Comparison of ENCODE assay signal across 7 cellular contexts in the genomic region with DNA sequence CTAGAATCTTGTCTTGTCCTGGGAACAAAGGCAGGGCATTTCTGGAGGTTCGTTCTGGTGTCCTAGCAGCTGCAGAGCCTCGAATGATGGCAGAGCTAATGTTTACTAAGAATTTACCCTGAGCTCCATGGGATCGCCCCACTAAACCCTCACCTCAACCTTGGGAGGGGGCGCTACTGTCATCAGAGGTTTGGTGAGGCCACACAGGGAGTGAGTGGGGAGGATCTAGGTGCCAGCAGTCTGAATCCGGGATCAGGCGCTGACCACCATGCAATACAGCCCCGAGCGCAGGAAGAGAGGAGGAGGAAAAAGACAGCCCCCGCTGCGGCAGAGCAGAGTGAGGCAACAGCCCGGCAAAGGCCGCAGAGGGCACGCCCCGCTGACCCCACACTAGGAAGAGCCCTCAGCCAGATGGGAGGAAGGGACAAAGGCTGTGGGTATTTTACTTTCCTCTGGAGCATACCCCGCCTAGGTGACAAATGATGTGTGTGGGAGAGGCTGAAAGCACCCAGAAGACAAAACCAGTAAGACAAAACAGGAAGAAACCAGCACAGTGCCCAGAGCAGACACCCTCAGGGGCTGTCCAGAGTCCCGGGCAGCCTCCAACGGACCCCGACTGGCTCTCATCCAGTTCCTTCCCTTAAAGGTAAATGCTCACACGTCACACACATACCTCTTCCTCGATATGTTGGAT.
DNase-seq lines count a peak whose midpoint lies in the region; ATAC-seq and TF ChIP-seq lines count a peak whose summit lies in the region.

No MANE protein-coding gene starts in this region.

- H3K4me1 Mint-ChIP-seq in brain (peaks cover 62% of the 10 kb centered on the region), nephron progenitor cell (peaks cover 60% of the 10 kb centered on the region)

- H3K27ac Mint-ChIP-seq in brain (peak overlapping the region; percentile 65 to 98 (median 74)), nephron progenitor cell (peak overlapping the region; percentile 74)

- TF ChIP-seq CTCF in brain (conservative IDR thresholded peaks at IDR 0.05), result no peak
- no peak for TF ChIP-seq CTCF in nephron progenitor cell (IDR thresholded peaks at IDR 0.05)

- no peaks in the 10 kb centered on the region for H3K27me3 ChIP-seq in MG63

- no peaks in the 10 kb centered on the region for H3K9me3 ChIP-seq in MG63

- H3K4me3 Mint-ChIP-seq in brain, result peak overlapping the region in 1 of 5 experiments; percentile 35
- H3K4me3 Mint-ChIP-seq in nephron progenitor cell, result peak overlapping the region; percentile 45

- H3K27me3 Mint-ChIP-seq in brain, result peaks cover 2% of the 10 kb centered on the region
- H3K27me3 Mint-ChIP-seq in nephron progenitor cell (ENCODE audit: low read depth, poor library complexity), result peaks cover 6% of the 10 kb centered on the region

- DNase-seq in nephron progenitor cell (peak; percentile 77), NCI-H2171 treated with DMSO at 0.1 percent for 48 hours (lab: John Stamatoyannopoulos, UW) (no peak), MG63 (no peak)

- H3K9me3 Mint-ChIP-seq in brain (no peaks in the 10 kb centered on the region), nephron progenitor cell (no peaks in the 10 kb centered on the region)

- no peaks in the 10 kb centered on the region for H3K36me3 ChIP-seq in MG63

- peaks cover 17% of the 10 kb centered on the region for H3K36me3 Mint-ChIP-seq in brain
- peaks cover 18% of the 10 kb centered on the region for H3K36me3 Mint-ChIP-seq in nephron progenitor cell (ENCODE audit: low read depth)

- ATAC-seq in GM19463 (IDR thresholded peaks at IDR 0.05; ENCODE audit: unreplicated experiment), result peak; percentile 52
- ATAC-seq in HG03469 (IDR thresholded peaks at IDR 0.05; ENCODE audit: unreplicated experiment), result peak; percentile 42
- ATAC-seq in HG03439 (IDR thresholded peaks at IDR 0.05; ENCODE audit: unreplicated experiment), result no peak

- no peak overlapping the region for H3K4me3 ChIP-seq in MG63
